In genomic region chrX:83416273-83416672, GRCh38 we compare ENCODE assay signal across 1 cellular context.
TF ChIP-seq lines count a peak whose summit lies in the region.

No MANE protein-coding gene starts in this region.

TF ChIP-seq in WTC11, 78 proteins besides CTCF, POLR2A, EP300 and RAD21 (continued from another document):
- no peak for TF ChIP-seq ZNF121 (CRISPR knock-in tag; IDR thresholded peaks at IDR 0.05)
- TF ChIP-seq HMGXB4 (CRISPR knock-in tag; IDR thresholded peaks at IDR 0.05) = no peak
- TF ChIP-seq, protein P1, sequence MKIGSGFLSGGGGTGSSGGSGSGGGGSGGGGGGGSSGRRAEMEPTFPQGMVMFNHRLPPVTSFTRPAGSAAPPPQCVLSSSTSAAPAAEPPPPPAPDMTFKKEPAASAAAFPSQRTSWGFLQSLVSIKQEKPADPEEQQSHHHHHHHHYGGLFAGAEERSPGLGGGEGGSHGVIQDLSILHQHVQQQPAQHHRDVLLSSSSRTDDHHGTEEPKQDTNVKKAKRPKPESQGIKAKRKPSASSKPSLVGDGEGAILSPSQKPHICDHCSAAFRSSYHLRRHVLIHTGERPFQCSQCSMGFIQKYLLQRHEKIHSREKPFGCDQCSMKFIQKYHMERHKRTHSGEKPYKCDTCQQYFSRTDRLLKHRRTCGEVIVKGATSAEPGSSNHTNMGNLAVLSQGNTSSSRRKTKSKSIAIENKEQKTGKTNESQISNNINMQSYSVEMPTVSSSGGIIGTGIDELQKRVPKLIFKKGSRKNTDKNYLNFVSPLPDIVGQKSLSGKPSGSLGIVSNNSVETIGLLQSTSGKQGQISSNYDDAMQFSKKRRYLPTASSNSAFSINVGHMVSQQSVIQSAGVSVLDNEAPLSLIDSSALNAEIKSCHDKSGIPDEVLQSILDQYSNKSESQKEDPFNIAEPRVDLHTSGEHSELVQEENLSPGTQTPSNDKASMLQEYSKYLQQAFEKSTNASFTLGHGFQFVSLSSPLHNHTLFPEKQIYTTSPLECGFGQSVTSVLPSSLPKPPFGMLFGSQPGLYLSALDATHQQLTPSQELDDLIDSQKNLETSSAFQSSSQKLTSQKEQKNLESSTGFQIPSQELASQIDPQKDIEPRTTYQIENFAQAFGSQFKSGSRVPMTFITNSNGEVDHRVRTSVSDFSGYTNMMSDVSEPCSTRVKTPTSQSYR (CRISPR knock-in tag; IDR thresholded peaks at IDR 0.05) = no peak
- no peak for TF ChIP-seq AFF4 (CRISPR knock-in tag; IDR thresholded peaks at IDR 0.05; ENCODE audit: borderline replicate concordance)
- TF ChIP-seq, protein P2, sequence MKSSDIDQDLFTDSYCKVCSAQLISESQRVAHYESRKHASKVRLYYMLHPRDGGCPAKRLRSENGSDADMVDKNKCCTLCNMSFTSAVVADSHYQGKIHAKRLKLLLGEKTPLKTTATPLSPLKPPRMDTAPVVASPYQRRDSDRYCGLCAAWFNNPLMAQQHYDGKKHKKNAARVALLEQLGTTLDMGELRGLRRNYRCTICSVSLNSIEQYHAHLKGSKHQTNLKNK (CRISPR knock-in tag; IDR thresholded peaks at IDR 0.05) = no peak
- TF ChIP-seq, protein P3, sequence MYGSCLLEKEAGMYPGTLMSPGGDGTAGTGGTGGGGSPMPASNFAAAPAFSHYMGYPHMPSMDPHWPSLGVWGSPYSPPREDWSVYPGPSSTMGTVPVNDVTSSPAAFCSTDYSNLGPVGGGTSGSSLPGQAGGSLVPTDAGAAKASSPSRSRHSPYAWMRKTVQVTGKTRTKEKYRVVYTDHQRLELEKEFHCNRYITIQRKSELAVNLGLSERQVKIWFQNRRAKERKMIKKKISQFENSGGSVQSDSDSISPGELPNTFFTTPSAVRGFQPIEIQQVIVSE (CRISPR knock-in tag; IDR thresholded peaks at IDR 0.05; ENCODE audit: borderline replicate concordance) = no peak
- TF ChIP-seq, protein P4, sequence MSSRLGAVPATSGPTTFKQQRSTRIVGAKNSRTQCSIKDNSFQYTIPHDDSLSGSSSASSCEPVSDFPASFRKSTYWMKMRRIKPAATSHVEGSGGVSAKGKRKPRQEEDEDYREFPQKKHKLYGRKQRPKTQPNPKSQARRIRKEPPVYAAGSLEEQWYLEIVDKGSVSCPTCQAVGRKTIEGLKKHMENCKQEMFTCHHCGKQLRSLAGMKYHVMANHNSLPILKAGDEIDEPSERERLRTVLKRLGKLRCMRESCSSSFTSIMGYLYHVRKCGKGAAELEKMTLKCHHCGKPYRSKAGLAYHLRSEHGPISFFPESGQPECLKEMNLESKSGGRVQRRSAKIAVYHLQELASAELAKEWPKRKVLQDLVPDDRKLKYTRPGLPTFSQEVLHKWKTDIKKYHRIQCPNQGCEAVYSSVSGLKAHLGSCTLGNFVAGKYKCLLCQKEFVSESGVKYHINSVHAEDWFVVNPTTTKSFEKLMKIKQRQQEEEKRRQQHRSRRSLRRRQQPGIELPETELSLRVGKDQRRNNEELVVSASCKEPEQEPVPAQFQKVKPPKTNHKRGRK (CRISPR knock-in tag; IDR thresholded peaks at IDR 0.05; ENCODE audit: borderline replicate concordance) = no peak
